Comparison of ENCODE assay signal across 12 cellular contexts in genomic region chr2:96895032-96895708, GRCh38. TPM values are rescaled to one million over a fixed set of nuclear protein-coding genes. Genes with fewer than 3 reads are reported as not detected.
DNase-seq lines count a peak whose midpoint lies in the region; ATAC-seq, FAIRE-seq and TF ChIP-seq lines count a peak whose summit lies in the region.
"Had no signal": no experiment of that assay in that cellular context is flagged by ENCODE, and none has a peak within 500 bp of the region (broad histone marks: within the 10 kb centered on the region; RNA-seq: fewer than 3 reads in every experiment).

No MANE protein-coding gene starts in this region.

- DNase-seq in left ventricle myocardium superior (no peak), left ventricle myocardium inferior (no peak), ascending aorta (ENCODE audit: low spot score in 2 of 2) (no peak), urothelium cell line (ENCODE audit: low spot score) (no peak), mucosa of gallbladder (ENCODE audit: low spot score) (no peak)
- DNase-seq in activated CD4-positive, CD25-positive, alpha-beta regulatory T cell treated with anti-CD3 and anti-CD28 coated beads, Interleukin-2, amount 50 U/mL, for 72 hours, result no peak
- DNase-seq: NCI-H1048, T-helper 9 cell had no signal

- FAIRE-seq in urothelium cell line (lab: Jason Lieb, UNC), result peak; percentile 50

- H3K9me3 ChIP-seq in left ventricle myocardium inferior (replicated peaks) (no peaks in the 10 kb centered on the region), ascending aorta (no peaks in the 10 kb centered on the region), muscle layer of colon (ENCODE audit: low read length) (no peaks in the 10 kb centered on the region)

- H3K36me3 ChIP-seq in left ventricle myocardium inferior, result no peaks in the 10 kb centered on the region
- H3K36me3 ChIP-seq in ascending aorta, result no peaks in the 10 kb centered on the region
- no peaks in the 10 kb centered on the region for H3K36me3 ChIP-seq in muscle layer of colon (ENCODE audit: insufficient read depth, low read length)
- H3K36me3 ChIP-seq: cardiac muscle cell had no signal

- no peak overlapping the region for H3K4me3 ChIP-seq in left ventricle myocardium inferior
- no peak overlapping the region for H3K4me3 ChIP-seq in ascending aorta
- H3K4me3 ChIP-seq in muscle layer of colon (ENCODE audit: low read depth in 1 of 2, low read length in 2 of 2), result no peak overlapping the region
- H3K4me3 ChIP-seq: cardiac muscle cell had no signal

- ATAC-seq in left ventricle myocardium superior (peak; percentile 32), GM19397 (IDR thresholded peaks at IDR 0.05; ENCODE audit: unreplicated experiment) (no peak)
- ATAC-seq: left lobe of liver had no signal

- intact Hi-C loops in left ventricle myocardium superior (cut with micrococcal nuclease) (no loop called here), left ventricle myocardium inferior (cut with micrococcal nuclease) (no loop called here), ascending aorta (cut with DNase I) (no loop called here)

- H3K27ac ChIP-seq in left ventricle myocardium inferior (replicated peaks) (no peak overlapping the region), ascending aorta (peak overlapping the region; percentile 50 to 54), muscle layer of colon (ENCODE audit: low read depth, low read length) (peak overlapping the region; percentile 62)
- H3K27ac ChIP-seq: cardiac muscle cell had no signal

- H3K4me1 ChIP-seq in left ventricle myocardium inferior, result peaks cover 36% of the 10 kb centered on the region
- H3K4me1 ChIP-seq in ascending aorta, result peaks cover 16 to 26% of the 10 kb centered on the region in 2 donors
- H3K4me1 ChIP-seq in muscle layer of colon (ENCODE audit: insufficient read depth, low read length), result peaks cover 58% of the 10 kb centered on the region

- TF ChIP-seq CTCF in left ventricle myocardium inferior (IDR thresholded peaks at IDR 0.05; ENCODE audit: borderline replicate concordance) (no peak), ascending aorta (IDR thresholded peaks at IDR 0.05) (no peak)

- no peak overlapping the region for H3K9ac ChIP-seq in muscle layer of colon (ENCODE audit: low read length)

- no peaks in the 10 kb centered on the region for H3K27me3 ChIP-seq in left ventricle myocardium inferior (ENCODE audit: low read depth)
- H3K27me3 ChIP-seq in ascending aorta, result no peaks in the 10 kb centered on the region
- no peaks in the 10 kb centered on the region for H3K27me3 ChIP-seq in muscle layer of colon (ENCODE audit: control insufficient read depth in 1 of 2, insufficient read depth in 2 of 2, low read length in 2 of 2)
- H3K27me3 ChIP-seq: cardiac muscle cell had no signal

RNA-seq across cellular contexts. Expression of gene SEMA4C, which starts 25.3 kb away (rescaled TPM):
- total RNA-seq in left ventricle myocardium superior, result 17.0 TPM
- total RNA-seq in left ventricle myocardium inferior, result 16.6 TPM
- total RNA-seq in ascending aorta, result 56.9 TPM
- total RNA-seq in mucosa of gallbladder, result 42.3 TPM

RNA-seq across cellular contexts. Expression of gene ANKRD39, which starts 37.4 kb away (rescaled TPM):
- total RNA-seq in left ventricle myocardium superior (16.1 TPM), left ventricle myocardium inferior (14.3 TPM), ascending aorta (2.3 TPM), mucosa of gallbladder (19.1 TPM)

RNA-seq across cellular contexts. Expression of gene ANKRD23, which starts 51.3 kb away (rescaled TPM):
- total RNA-seq in left ventricle myocardium superior (5.5 TPM), left ventricle myocardium inferior (14.4 TPM), ascending aorta (4.0 TPM), mucosa of gallbladder (6.9 TPM)
